ENCODE assay signal across 1 cellular context in genomic region chr2:189762551-189763298, GRCh38.
TF ChIP-seq lines count a peak whose summit lies in the region.

A gene with protein sequence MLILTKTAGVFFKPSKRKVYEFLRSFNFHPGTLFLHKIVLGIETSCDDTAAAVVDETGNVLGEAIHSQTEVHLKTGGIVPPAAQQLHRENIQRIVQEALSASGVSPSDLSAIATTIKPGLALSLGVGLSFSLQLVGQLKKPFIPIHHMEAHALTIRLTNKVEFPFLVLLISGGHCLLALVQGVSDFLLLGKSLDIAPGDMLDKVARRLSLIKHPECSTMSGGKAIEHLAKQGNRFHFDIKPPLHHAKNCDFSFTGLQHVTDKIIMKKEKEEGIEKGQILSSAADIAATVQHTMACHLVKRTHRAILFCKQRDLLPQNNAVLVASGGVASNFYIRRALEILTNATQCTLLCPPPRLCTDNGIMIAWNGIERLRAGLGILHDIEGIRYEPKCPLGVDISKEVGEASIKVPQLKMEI (minus strand): TSS chr2:189762792. CDS start chr2:189761640, 1,152 bp downstream.

TF ChIP-seq in HepG2, 621 proteins besides CTCF, POLR2A, EP300 and RAD21 (continued from another document and continues in another):
- TF ChIP-seq TP53 (CRISPR knock-in tag; conservative IDR thresholded peaks at IDR 0.05) (no peak), KLF11 (CRISPR knock-in tag; IDR thresholded peaks at IDR 0.05) (peak; percentile 64; the same call in 1 of the 2 replicates), ZNF17 (CRISPR knock-in tag; IDR thresholded peaks at IDR 0.05) (no peak), RARG (CRISPR knock-in tag; IDR thresholded peaks at IDR 0.05; ENCODE audit: low read depth) (no peak), CCDC6 (CRISPR knock-in tag; IDR thresholded peaks at IDR 0.05) (peak; percentile 74), ZNF224 (CRISPR knock-in tag; IDR thresholded peaks at IDR 0.05) (peak; percentile 87; the same call in 1 of the 2 replicates), ZSCAN31 (CRISPR knock-in tag; IDR thresholded peaks at IDR 0.05; ENCODE audit: low read depth) (peak; percentile 61), SATB2 (CRISPR knock-in tag; IDR thresholded peaks at IDR 0.05) (no peak), MTA3 (CRISPR knock-in tag; IDR thresholded peaks at IDR 0.05) (no peak), MAF1 (CRISPR knock-in tag; IDR thresholded peaks at IDR 0.05; ENCODE audit: borderline replicate concordance) (no peak), TBX2 (CRISPR knock-in tag; IDR thresholded peaks at IDR 0.05; ENCODE audit: borderline replicate concordance) (peak; percentile 91), IKZF5 (CRISPR knock-in tag; IDR thresholded peaks at IDR 0.05) (peak; percentile 93), ZNF251 (CRISPR knock-in tag; IDR thresholded peaks at IDR 0.05) (peak; percentile 61; the same call in 1 of the 2 replicates), PLRG1 (conservative IDR thresholded peaks at IDR 0.05) (no peak), ATAD3A (CRISPR knock-in tag; IDR thresholded peaks at IDR 0.05) (no peak), NR2F6 (IDR thresholded peaks at IDR 0.05) (no peak), NR2F6 (CRISPR knock-in tag; IDR thresholded peaks at IDR 0.05) (peak; percentile 60; the same call in 1 of the 2 replicates), NFATC3 (CRISPR knock-in tag; IDR thresholded peaks at IDR 0.05) (0 out of 2 replicates have a peak, but pooled peaks have one; percentile 55), ZNF570 (CRISPR knock-in tag; IDR thresholded peaks at IDR 0.05; ENCODE audit: borderline replicate concordance) (no peak), NR0B2 (CRISPR knock-in tag; IDR thresholded peaks at IDR 0.05) (no peak), ZFP82 (CRISPR knock-in tag; IDR thresholded peaks at IDR 0.05; ENCODE audit: borderline replicate concordance) (no peak), ZNF557 (CRISPR knock-in tag; IDR thresholded peaks at IDR 0.05) (no peak), NFE2L2 (IDR thresholded peaks at IDR 0.05; ENCODE audit: low read length) (no peak), JUN (CRISPR knock-in tag; IDR thresholded peaks at IDR 0.05) (peak; percentile 88), DNMT1 (CRISPR knock-in tag; IDR thresholded peaks at IDR 0.05) (peak; percentile 77; the same call in 1 of the 2 replicates), FIP1L1 (IDR thresholded peaks at IDR 0.05; ENCODE audit: borderline replicate concordance, insufficient read depth, low read depth, low read length) (0 out of 2 replicates have a peak, but pooled peaks have one; percentile 28), THYN1 (CRISPR knock-in tag; IDR thresholded peaks at IDR 0.05; ENCODE audit: borderline replicate concordance, low read depth) (no peak), ZNF20 (CRISPR knock-in tag; IDR thresholded peaks at IDR 0.05) (no peak; the same call in 1 of the 2 replicates), SNAPC5 (CRISPR knock-in tag; IDR thresholded peaks at IDR 0.05; ENCODE audit: borderline replicate concordance) (no peak), ZNF441 (CRISPR knock-in tag; IDR thresholded peaks at IDR 0.05; ENCODE audit: borderline replicate concordance) (no peak), ZNF280B (CRISPR knock-in tag; IDR thresholded peaks at IDR 0.05; ENCODE audit: borderline replicate concordance) (peak; percentile 74; the same call in 1 of the 2 replicates), ZBTB21 (CRISPR knock-in tag; IDR thresholded peaks at IDR 0.05) (no peak), RELA (CRISPR knock-in tag; IDR thresholded peaks at IDR 0.05) (no peak), CCAR2 (optimal IDR thresholded peaks at IDR 0.05; ENCODE audit: low read depth, low read length) (no peak), ZNF724P (CRISPR knock-in tag; IDR thresholded peaks at IDR 0.05; ENCODE audit: borderline replicate concordance) (peak; percentile 84; the same call in 1 of the 2 replicates), MTF1 (CRISPR knock-in tag; IDR thresholded peaks at IDR 0.05) (no peak), HMGA1 (CRISPR knock-in tag; conservative IDR thresholded peaks at IDR 0.05) (no peak), ZNF337 (CRISPR knock-in tag; IDR thresholded peaks at IDR 0.05; ENCODE audit: borderline replicate concordance, low read depth) (peak; percentile 85), TAF15 (IDR thresholded peaks at IDR 0.05; ENCODE audit: low read depth, low read length, poor library complexity, severe bottlenecking) (no peak), GTF2F1 (IDR thresholded peaks at IDR 0.05; ENCODE audit: low read length) (no peak), SYNCRIP (IDR thresholded peaks at IDR 0.05; ENCODE audit: insufficient read depth, low read depth, low read length) (no peak), KMT2A (CRISPR knock-in tag; IDR thresholded peaks at IDR 0.05) (peak; percentile 96), RFXAP (CRISPR knock-in tag; IDR thresholded peaks at IDR 0.05; ENCODE audit: borderline replicate concordance) (peak; percentile 71), ZNF577 (CRISPR knock-in tag; IDR thresholded peaks at IDR 0.05; ENCODE audit: borderline replicate concordance, low read depth) (no peak), ZNF256 (CRISPR knock-in tag; conservative IDR thresholded peaks at IDR 0.05) (0 out of 2 replicates have a peak, but pooled peaks have one; percentile 79), EEA1 (CRISPR knock-in tag; IDR thresholded peaks at IDR 0.05; ENCODE audit: borderline replicate concordance) (peak; percentile 54; the same call in 1 of the 2 replicates), SIN3A (IDR thresholded peaks at IDR 0.05; ENCODE audit: borderline replicate concordance, low read depth, low read length) (peak; percentile 93), DPF2 (CRISPR knock-in tag; IDR thresholded peaks at IDR 0.05; ENCODE audit: borderline replicate concordance, low read depth) (no peak), ZNF598 (CRISPR knock-in tag; IDR thresholded peaks at IDR 0.05; ENCODE audit: borderline replicate concordance) (peak; percentile 96), ZNF772 (CRISPR knock-in tag; IDR thresholded peaks at IDR 0.05) (peak; percentile 93), TCF7L2 (IDR thresholded peaks at IDR 0.05; ENCODE audit: low read depth, low read length) (no peak), ATF7 (IDR thresholded peaks at IDR 0.05) (peak; percentile 93), ATF7 (CRISPR knock-in tag; IDR thresholded peaks at IDR 0.05) (peak; percentile 96), BATF2 (CRISPR knock-in tag; IDR thresholded peaks at IDR 0.05) (0 out of 2 replicates have a peak, but pooled peaks have one; percentile 8), TRIM24 (CRISPR knock-in tag; IDR thresholded peaks at IDR 0.05) (no peak), ZBTB7B (CRISPR knock-in tag; IDR thresholded peaks at IDR 0.05) (peak; percentile 73), SMAD1 (CRISPR knock-in tag; IDR thresholded peaks at IDR 0.05; ENCODE audit: borderline replicate concordance, low read depth) (peak; percentile 44; the same call in 1 of the 2 replicates), ZFAT (CRISPR knock-in tag; conservative IDR thresholded peaks at IDR 0.05) (no peak; the same call in 1 of the 2 replicates)
- TF ChIP-seq, protein P1, sequence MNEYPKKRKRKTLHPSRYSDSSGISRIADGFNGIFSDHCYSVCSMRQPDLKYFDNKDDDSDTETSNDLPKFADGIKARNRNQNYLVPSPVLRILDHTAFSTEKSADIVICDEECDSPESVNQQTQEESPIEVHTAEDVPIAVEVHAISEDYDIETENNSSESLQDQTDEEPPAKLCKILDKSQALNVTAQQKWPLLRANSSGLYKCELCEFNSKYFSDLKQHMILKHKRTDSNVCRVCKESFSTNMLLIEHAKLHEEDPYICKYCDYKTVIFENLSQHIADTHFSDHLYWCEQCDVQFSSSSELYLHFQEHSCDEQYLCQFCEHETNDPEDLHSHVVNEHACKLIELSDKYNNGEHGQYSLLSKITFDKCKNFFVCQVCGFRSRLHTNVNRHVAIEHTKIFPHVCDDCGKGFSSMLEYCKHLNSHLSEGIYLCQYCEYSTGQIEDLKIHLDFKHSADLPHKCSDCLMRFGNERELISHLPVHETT (CRISPR knock-in tag; conservative IDR thresholded peaks at IDR 0.05), result 0 out of 2 replicates have a peak, but pooled peaks have one; percentile 56
- TF ChIP-seq, protein P2, sequence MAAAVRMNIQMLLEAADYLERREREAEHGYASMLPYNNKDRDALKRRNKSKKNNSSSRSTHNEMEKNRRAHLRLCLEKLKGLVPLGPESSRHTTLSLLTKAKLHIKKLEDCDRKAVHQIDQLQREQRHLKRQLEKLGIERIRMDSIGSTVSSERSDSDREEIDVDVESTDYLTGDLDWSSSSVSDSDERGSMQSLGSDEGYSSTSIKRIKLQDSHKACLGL (CRISPR knock-in tag; IDR thresholded peaks at IDR 0.05), result peak; percentile 63; the same call in 1 of the 2 replicates
- TF ChIP-seq, protein P3, sequence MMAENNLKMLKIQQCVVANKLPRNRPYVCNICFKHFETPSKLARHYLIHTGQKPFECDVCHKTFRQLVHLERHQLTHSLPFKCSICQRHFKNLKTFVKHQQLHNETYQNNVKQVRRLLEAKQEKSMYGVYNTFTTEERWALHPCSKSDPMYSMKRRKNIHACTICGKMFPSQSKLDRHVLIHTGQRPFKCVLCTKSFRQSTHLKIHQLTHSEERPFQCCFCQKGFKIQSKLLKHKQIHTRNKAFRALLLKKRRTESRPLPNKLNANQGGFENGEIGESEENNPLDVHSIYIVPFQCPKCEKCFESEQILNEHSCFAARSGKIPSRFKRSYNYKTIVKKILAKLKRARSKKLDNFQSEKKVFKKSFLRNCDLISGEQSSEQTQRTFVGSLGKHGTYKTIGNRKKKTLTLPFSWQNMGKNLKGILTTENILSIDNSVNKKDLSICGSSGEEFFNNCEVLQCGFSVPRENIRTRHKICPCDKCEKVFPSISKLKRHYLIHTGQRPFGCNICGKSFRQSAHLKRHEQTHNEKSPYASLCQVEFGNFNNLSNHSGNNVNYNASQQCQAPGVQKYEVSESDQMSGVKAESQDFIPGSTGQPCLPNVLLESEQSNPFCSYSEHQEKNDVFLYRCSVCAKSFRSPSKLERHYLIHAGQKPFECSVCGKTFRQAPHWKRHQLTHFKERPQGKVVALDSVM (CRISPR knock-in tag; IDR thresholded peaks at IDR 0.05), result no peak
- TF ChIP-seq, protein P4, sequence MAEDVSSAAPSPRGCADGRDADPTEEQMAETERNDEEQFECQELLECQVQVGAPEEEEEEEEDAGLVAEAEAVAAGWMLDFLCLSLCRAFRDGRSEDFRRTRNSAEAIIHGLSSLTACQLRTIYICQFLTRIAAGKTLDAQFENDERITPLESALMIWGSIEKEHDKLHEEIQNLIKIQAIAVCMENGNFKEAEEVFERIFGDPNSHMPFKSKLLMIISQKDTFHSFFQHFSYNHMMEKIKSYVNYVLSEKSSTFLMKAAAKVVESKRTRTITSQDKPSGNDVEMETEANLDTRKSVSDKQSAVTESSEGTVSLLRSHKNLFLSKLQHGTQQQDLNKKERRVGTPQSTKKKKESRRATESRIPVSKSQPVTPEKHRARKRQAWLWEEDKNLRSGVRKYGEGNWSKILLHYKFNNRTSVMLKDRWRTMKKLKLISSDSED (CRISPR knock-in tag; IDR thresholded peaks at IDR 0.05), result no peak
- TF ChIP-seq, protein P5, sequence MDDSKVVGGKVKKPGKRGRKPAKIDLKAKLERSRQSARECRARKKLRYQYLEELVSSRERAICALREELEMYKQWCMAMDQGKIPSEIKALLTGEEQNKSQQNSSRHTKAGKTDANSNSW (CRISPR knock-in tag; IDR thresholded peaks at IDR 0.05; ENCODE audit: borderline replicate concordance), result peak; percentile 33; the same call in 1 of the 2 replicates
- TF ChIP-seq, protein P6, sequence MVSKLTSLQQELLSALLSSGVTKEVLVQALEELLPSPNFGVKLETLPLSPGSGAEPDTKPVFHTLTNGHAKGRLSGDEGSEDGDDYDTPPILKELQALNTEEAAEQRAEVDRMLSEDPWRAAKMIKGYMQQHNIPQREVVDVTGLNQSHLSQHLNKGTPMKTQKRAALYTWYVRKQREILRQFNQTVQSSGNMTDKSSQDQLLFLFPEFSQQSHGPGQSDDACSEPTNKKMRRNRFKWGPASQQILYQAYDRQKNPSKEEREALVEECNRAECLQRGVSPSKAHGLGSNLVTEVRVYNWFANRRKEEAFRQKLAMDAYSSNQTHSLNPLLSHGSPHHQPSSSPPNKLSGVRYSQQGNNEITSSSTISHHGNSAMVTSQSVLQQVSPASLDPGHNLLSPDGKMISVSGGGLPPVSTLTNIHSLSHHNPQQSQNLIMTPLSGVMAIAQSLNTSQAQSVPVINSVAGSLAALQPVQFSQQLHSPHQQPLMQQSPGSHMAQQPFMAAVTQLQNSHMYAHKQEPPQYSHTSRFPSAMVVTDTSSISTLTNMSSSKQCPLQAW (CRISPR knock-in tag; IDR thresholded peaks at IDR 0.05), result peak; percentile 70; the same call in 1 of the 2 replicates
